Comparison of ENCODE assay signal across 9 cellular contexts in genomic region chr6:169793408-169793807, GRCh38.
"Had no signal": no experiment of that assay in that cellular context is flagged by ENCODE, and none has a peak within 500 bp of the region (broad histone marks: within the 10 kb centered on the region; RNA-seq: fewer than 3 reads in every experiment).

No MANE protein-coding gene starts in this region.

- ATAC-seq: foreskin keratinocyte, left colon had no signal

- H3K9me3 ChIP-seq: breast epithelium, uterus had no signal

- DNase-seq: activated CD4-positive, alpha-beta T cell treated with anti-CD3 and anti-CD28 coated beads, Interleukin-2, amount 50 U/mL, for 4 hours; activated CD4-positive, CD25-positive, alpha-beta regulatory T cell; activated naive CD4-positive, alpha-beta T cell; foreskin keratinocyte; left colon; stimulated activated CD4-positive, alpha-beta T cell treated with anti-CD3 and anti-CD28 coated beads, Interleukin-4, amount 100 ng/mL, for 1 hour; T-helper 2 cell; uterus had no signal

- H3K4me3 ChIP-seq: breast epithelium, uterus had no signal

- H3K4me1 ChIP-seq: breast epithelium, foreskin keratinocyte had no signal

- H3K27me3 ChIP-seq: breast epithelium, uterus had no signal

- H3K36me3 ChIP-seq: breast epithelium, uterus had no signal

- H3K27ac ChIP-seq: breast epithelium, foreskin keratinocyte, uterus had no signal
